Comparison of ENCODE assay signal across 1 cellular context in genomic region chr12:47783024-47783755, GRCh38.
TF ChIP-seq lines count a peak whose summit lies in the region.

No MANE protein-coding gene starts in this region.

TF ChIP-seq in endothelial cell of umbilical vein, 7 proteins besides CTCF, POLR2A, EP300 and RAD21 (continued from another document):
- TF ChIP-seq EZH2 (IDR thresholded peaks at IDR 0.05; ENCODE audit: borderline replicate concordance, low read depth, low read length, severe bottlenecking) = no peak
- TF ChIP-seq POLR2AphosphoS5 (IDR thresholded peaks at IDR 0.05; ENCODE audit: insufficient read depth, low read depth, low read length) = no peak
- TF ChIP-seq, protein P1, sequence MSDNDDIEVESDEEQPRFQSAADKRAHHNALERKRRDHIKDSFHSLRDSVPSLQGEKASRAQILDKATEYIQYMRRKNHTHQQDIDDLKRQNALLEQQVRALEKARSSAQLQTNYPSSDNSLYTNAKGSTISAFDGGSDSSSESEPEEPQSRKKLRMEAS (IDR thresholded peaks at IDR 0.05; ENCODE audit: insufficient read depth, insufficient read length) = no peak
- TF ChIP-seq JUN (IDR thresholded peaks at IDR 0.05; ENCODE audit: borderline replicate concordance, insufficient read depth, insufficient read length, low read depth) = no peak
- TF ChIP-seq MYC (IDR thresholded peaks at IDR 0.05; ENCODE audit: low read depth, low read length) = no peak
- no peak for TF ChIP-seq FOS (IDR thresholded peaks at IDR 0.05; ENCODE audit: borderline replicate concordance, insufficient read depth, low read length)
TF ChIP-seq in endothelial cell of umbilical vein: peak in this region for 0.
